ENCODE assay signal across 21 cellular contexts in the genomic region with DNA sequence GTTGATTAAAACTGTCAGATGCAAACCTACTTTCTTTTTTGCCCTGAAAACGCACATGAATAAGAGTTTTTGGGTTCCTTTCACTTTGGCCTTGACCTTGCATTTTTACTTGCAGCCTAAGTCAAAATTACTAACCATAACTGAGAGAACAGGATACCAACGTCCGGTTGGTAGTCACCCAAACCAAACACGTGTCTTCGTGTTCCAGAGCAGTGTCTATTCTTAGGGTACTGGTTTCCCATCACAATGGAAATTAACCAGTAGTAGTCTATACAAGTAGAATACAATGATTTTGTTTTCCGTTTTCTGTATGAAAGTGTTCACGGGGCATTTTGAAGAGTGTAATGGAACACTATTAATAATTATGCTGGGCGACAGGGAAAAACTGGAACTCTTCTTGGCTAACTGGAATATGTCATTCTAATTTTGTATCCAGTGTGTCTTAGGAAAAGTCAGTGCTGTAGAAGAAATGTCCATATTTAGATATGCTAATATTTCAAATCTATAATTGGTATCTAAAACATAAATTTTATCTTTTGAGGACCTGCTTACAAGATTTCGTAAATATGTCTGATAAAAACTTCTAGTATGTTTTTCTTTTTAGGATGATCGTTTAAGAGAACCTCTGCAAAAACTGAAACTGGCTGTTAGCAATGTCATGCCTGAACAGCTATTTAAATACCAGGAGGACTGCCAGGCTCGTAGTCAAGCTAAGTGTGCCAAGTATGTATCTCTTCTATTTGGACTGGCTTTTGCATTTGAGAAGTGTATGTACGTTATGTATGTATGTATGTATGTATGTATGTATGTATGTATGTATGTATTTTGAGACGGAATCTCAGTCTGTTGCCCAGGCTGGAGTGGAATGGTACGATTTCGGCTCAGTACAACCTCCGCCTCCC. TPM values are rescaled to one million over a fixed set of nuclear protein-coding genes. Genes with fewer than 3 reads are reported as not detected.
A peak's percentile ranks its signal among the peaks of the same experiment; 100 is the strongest.
DNase-seq lines count a peak whose midpoint lies in the region; ATAC-seq and TF ChIP-seq lines count a peak whose summit lies in the region.
"Had no signal": no experiment of that assay in that cellular context is flagged by ENCODE, and none has a peak within 500 bp of the region (broad histone marks: within the 10 kb centered on the region; RNA-seq: fewer than 3 reads in every experiment).

No MANE protein-coding gene starts in this region.

- peaks cover 8% of the 10 kb centered on the region for H3K4me1 ChIP-seq in psoas muscle
- H3K4me1 ChIP-seq in thyroid gland = peaks cover 0 to 11% of the 10 kb centered on the region in 2 donors
- H3K4me1 ChIP-seq: BLaER1 treated with 17β-estradiol and CSF1 and Interleukin-3, amounts not matched to agents 10 nM and 100 nM had no signal

- intact Hi-C loops in left ventricle myocardium superior (cut with micrococcal nuclease) = no loop called here
- intact Hi-C loops in psoas muscle (cut with DNase I) = no loop called here
- intact Hi-C loops in thyroid gland (cut with DNase I) = no loop called here

- H3K27me3 ChIP-seq in psoas muscle (ENCODE audit: insufficient read depth in 3 of 3, low read length in 2 of 3) = no peaks in the 10 kb centered on the region
- H3K27me3 ChIP-seq in thyroid gland = no peaks in the 10 kb centered on the region
- H3K27me3 ChIP-seq: BLaER1 treated with 17β-estradiol and CSF1 and Interleukin-3, amounts not matched to agents 10 nM and 100 nM had no signal

- DNase-seq in dermis blood vessel endothelial cell (peak; percentile 31), left ventricle myocardium superior (no peak), psoas muscle (no peak), thyroid gland (peak; percentile 26 to 47), NCI-H1930 (lab: John Stamatoyannopoulos, UW) (no peak), midbrain (lab: John Stamatoyannopoulos, UW) (no peak)
- DNase-seq: Calu3; CD8-positive, alpha-beta T cell; DMS53; EL; H9; NCI-H1105 treated with DMSO at 0.1 percent for 48 hours; NCI-H1694; NCI-H2107; NCI-H510A treated with DMSO at 0.1 percent for 48 hours; NCI-H774; SHP77 had no signal

- peaks cover 6 to 96% of the 10 kb centered on the region in 2 donors for H3K36me3 ChIP-seq in psoas muscle (ENCODE audit: insufficient read depth in 1 of 2, low read depth in 1 of 2)
- H3K36me3 ChIP-seq in thyroid gland = peaks cover 12 to 52% of the 10 kb centered on the region in 2 donors

- TF ChIP-seq CTCF in psoas muscle (IDR thresholded peaks at IDR 0.05) (no peak), thyroid gland (IDR thresholded peaks at IDR 0.05) (no peak)

- H3K4me3 ChIP-seq in psoas muscle (peak overlapping the region; percentile 28), thyroid gland (replicated peaks in 1 of 3) (no peak overlapping the region)
- H3K4me3 ChIP-seq: BLaER1 treated with 17β-estradiol and CSF1 and Interleukin-3, amounts not matched to agents 10 nM and 100 nM; SK-N-MC had no signal

- ATAC-seq in left ventricle myocardium superior (peak; percentile 88), psoas muscle (peak; percentile 76 to 94 (median 92)), GM18498 (IDR thresholded peaks at IDR 0.05; ENCODE audit: unreplicated experiment) (no peak), HG02678 (IDR thresholded peaks at IDR 0.05; ENCODE audit: unreplicated experiment) (no peak)
- ATAC-seq: CD8-positive, alpha-beta T cell had no signal

- H3K27ac ChIP-seq in psoas muscle = peak overlapping the region; percentile 66
- H3K27ac ChIP-seq in thyroid gland = peak overlapping the region; percentile 15 to 61 (median 46)
- H3K27ac ChIP-seq: BLaER1 treated with 17β-estradiol and CSF1 and Interleukin-3, amounts not matched to agents 10 nM and 100 nM; SK-N-MC had no signal

- H3K9me3 ChIP-seq in psoas muscle (no peaks in the 10 kb centered on the region), thyroid gland (no peaks in the 10 kb centered on the region)
- H3K9me3 ChIP-seq: BLaER1 treated with 17β-estradiol and CSF1 and Interleukin-3, amounts not matched to agents 10 nM and 100 nM had no signal

- WGBS in psoas muscle, 3 donors = 50 to 64% (median 52%) methylated on average over 16 of the region's 16 CpGs
- 73 to 76% methylated on average over 16 of the region's 16 CpGs for WGBS in thyroid gland, 2 donors

- TF ChIP-seq POLR2A in thyroid gland (IDR thresholded peaks at IDR 0.05) = no peak

RNA-seq across cellular contexts. Expression of a gene that starts 40.9 kb away (rescaled TPM):
- total RNA-seq in dermis blood vessel endothelial cell (7.1 and 8.0 TPM in 2 replicates), left ventricle myocardium superior (14.1 TPM), psoas muscle (10 to 100 TPM; 20.6 to 30.1 (median 24.9) TPM), thyroid gland (10 to 100 TPM; 19.9 to 33.7 (median 24.7) TPM)
- 1 to 10 TPM; 1.7 to 7.9 (median 3.3) TPM for polyA plus RNA-seq in psoas muscle

Comparison
In these comparisons a context has a peak if more than half of its experiments do, and no peak if none do; other contexts are left out.
1. DNase-seq: peak in dermis blood vessel endothelial cell (single experiment) and thyroid gland (2 of 2); none in left ventricle myocardium superior (single experiment), psoas muscle (0 of 2), NCI-H1930 (0 of 2) and midbrain (single experiment).
2. ATAC-seq: peak in left ventricle myocardium superior (single experiment) and psoas muscle (4 of 4); none in GM18498 (single experiment) and HG02678 (single experiment).